ENCODE assay signal across 8 cellular contexts in genomic region chr5:16933337-16933736, GRCh38. TPM values are rescaled to one million over a fixed set of nuclear protein-coding genes. Genes with fewer than 3 reads are reported as not detected.
DNase-seq lines count a peak whose midpoint lies in the region; ATAC-seq, FAIRE-seq and TF ChIP-seq lines count a peak whose summit lies in the region.
"Had no signal": no experiment of that assay in that cellular context is flagged by ENCODE, and none has a peak within 500 bp of the region (broad histone marks: within the 10 kb centered on the region; RNA-seq: fewer than 3 reads in every experiment).

No MANE protein-coding gene starts in this region.

- H3K36me3 ChIP-seq in HUES64 (ENCODE audit: insufficient read depth, low read length): no peaks in the 10 kb centered on the region
- peaks cover 3% of the 10 kb centered on the region for H3K36me3 ChIP-seq in brain microvascular endothelial cell (replicated peaks)
- peaks cover 1 to 5% of the 10 kb centered on the region in 2 experiments for H3K36me3 ChIP-seq in keratinocyte (ENCODE audit: control insufficient read depth in 2 of 2, extremely low read depth in 1 of 2, insufficient read depth in 2 of 2, low read length in 2 of 2)
- H3K36me3 ChIP-seq in suprapubic skin: no peaks in the 10 kb centered on the region
- H3K36me3 ChIP-seq in BE2C: no peaks in the 10 kb centered on the region

- H3K27me3 ChIP-seq in HUES64 (ENCODE audit: insufficient read depth, low read length) (peaks cover 39% of the 10 kb centered on the region), brain microvascular endothelial cell (replicated peaks) (no peaks in the 10 kb centered on the region), keratinocyte (ENCODE audit: control insufficient read depth, extremely low read depth, insufficient read depth, low read length) (no peaks in the 10 kb centered on the region), suprapubic skin (peaks cover 3% of the 10 kb centered on the region), BE2C (peaks cover 78% of the 10 kb centered on the region)

- H3K9me1 ChIP-seq in keratinocyte (ENCODE audit: control insufficient read depth, extremely low read depth, insufficient read depth, low read length): no peaks in the 10 kb centered on the region

- H3K4me1 ChIP-seq in HUES64 (ENCODE audit: insufficient read depth, low read length) (peaks cover 39% of the 10 kb centered on the region), keratinocyte (ENCODE audit: control insufficient read depth, extremely low read depth, insufficient read depth, low read length) (peaks cover 32% of the 10 kb centered on the region), suprapubic skin (peaks cover 45% of the 10 kb centered on the region), BE2C (no peaks in the 10 kb centered on the region)

- DNase-seq in brain microvascular endothelial cell (no peak), keratinocyte (ENCODE audit: low read depth, low spot score) (no peak), suprapubic skin (ENCODE audit: low spot score in 2 of 2) (no peak), BE2C (no peak)
- DNase-seq: activated CD8-positive, alpha-beta memory T cell treated with anti-CD3 and anti-CD28 coated beads, Interleukin-2, amount 50 U/mL, for 4 hours had no signal

- H3K4me3 ChIP-seq in HUES64 (ENCODE audit: low read length) (peak overlapping the region; percentile 75; the same call in 1 of the 2 replicates), brain microvascular endothelial cell (ENCODE audit: low read depth, low read length) (peak overlapping the region; percentile 94), keratinocyte (ENCODE audit: control insufficient read depth in 2 of 3, extremely low read depth in 1 of 3, insufficient read depth in 2 of 3, low read depth in 1 of 3, low read length in 3 of 3) (peak overlapping the region; percentile 85 to 99 (median 90)), suprapubic skin (peak overlapping the region; percentile 92), BE2C (ENCODE audit: low read depth, low read length) (no peak overlapping the region)

- TF ChIP-seq EP300 in suprapubic skin (IDR thresholded peaks at IDR 0.05): no peak

- in situ Hi-C loops in brain microvascular endothelial cell (cut with HindIII; ENCODE audit: low pct_ligation_motif_present, low sequenced_read_pairs): loop anchor here (25.0 kb wide), 1 partner anchor 254 kb away; no protein-coding TSS in a partner anchor

- TF ChIP-seq CTCF in brain microvascular endothelial cell (IDR thresholded peaks at IDR 0.05; ENCODE audit: low read depth, low read length, missing control alignments) (no peak), keratinocyte (optimal IDR thresholded peaks at IDR 0.05 in 1 of 3, IDR thresholded peaks at IDR 0.05 in 1 of 3, conservative IDR thresholded peaks at IDR 0.05 in 1 of 3; ENCODE audit: extremely low read depth in 1 of 3, insufficient read depth in 2 of 3, low read length in 3 of 3) (no peak), suprapubic skin (IDR thresholded peaks at IDR 0.05) (no peak), BE2C (IDR thresholded peaks at IDR 0.05; ENCODE audit: low read depth, low read length) (no peak)

- H3K27ac ChIP-seq in HUES64 (ENCODE audit: low read depth, low read length) (no peak overlapping the region), brain microvascular endothelial cell (peak overlapping the region; percentile 97), keratinocyte (ENCODE audit: control insufficient read depth, insufficient read depth, low read length) (no peak overlapping the region), suprapubic skin (no peak overlapping the region)

- peaks cover 31% of the 10 kb centered on the region for H4K20me1 ChIP-seq in keratinocyte (ENCODE audit: control insufficient read depth, extremely low read depth, insufficient read depth, low read length)

- peak overlapping the region; percentile 72 for H3K4me2 ChIP-seq in keratinocyte (ENCODE audit: control insufficient read depth, extremely low read depth, insufficient read depth, low read depth, low read length)

- ATAC-seq in HG03439 (IDR thresholded peaks at IDR 0.05; ENCODE audit: unreplicated experiment) (no peak), HG02885 (IDR thresholded peaks at IDR 0.05; ENCODE audit: poor library complexity, unreplicated experiment) (no peak)

- dilution Hi-C loops in keratinocyte (cut with MboI; ENCODE audit: extremely low pct_ligation_motif_present, low sequenced_read_pairs): no loop called here

- 85% methylated on average over 2 of the region's 2 CpGs for WGBS in HUES64
- 83% methylated on average over 2 of the region's 2 CpGs for WGBS in suprapubic skin

- H3K9me3 ChIP-seq in HUES64 (ENCODE audit: insufficient read depth, low read depth, low read length) (no peaks in the 10 kb centered on the region), keratinocyte (ENCODE audit: control insufficient read depth, low read depth, low read length) (no peaks in the 10 kb centered on the region), suprapubic skin (no peaks in the 10 kb centered on the region), BE2C (no peaks in the 10 kb centered on the region)

- no peak for FAIRE-seq in keratinocyte (lab: Jason Lieb, UNC)

- H3K79me2 ChIP-seq in keratinocyte (ENCODE audit: control insufficient read depth, insufficient read depth, low read length): peaks cover 73% of the 10 kb centered on the region

- no peak for TF ChIP-seq POLR2A in suprapubic skin (IDR thresholded peaks at IDR 0.05)

- H3K9ac ChIP-seq in HUES64 (ENCODE audit: low read depth, low read length) (no peak overlapping the region), keratinocyte (ENCODE audit: control insufficient read depth, extremely low read depth, insufficient read depth, low read length) (peak overlapping the region; percentile 99)

- no peak overlapping the region for H2AFZ ChIP-seq in keratinocyte (ENCODE audit: control insufficient read depth, low read length)

RNA-seq across cellular contexts. Expression of gene MYO10, which starts 2.8 kb away (rescaled TPM):
- 53.7 TPM for polyA plus RNA-seq in HUES64 (2013, experiment 1 of 2)
- 53.4 TPM for polyA plus RNA-seq in HUES64 (2013, experiment 2 of 2)
- 16.1 to 22.5 TPM (median 22.0 TPM) in 3 replicates for polyA plus RNA-seq in keratinocyte
- polyA plus RNA-seq in keratinocyte (2011; ENCODE audit: low read depth): 28.7 TPM
- polyA plus RNA-seq in keratinocyte (2011; cell fraction: cytosol; rRNA removed): 20.3 and 20.9 TPM in 2 replicates
- 53.3 and 53.4 TPM in 2 replicates for polyA plus RNA-seq in keratinocyte (2011; cell fraction: nucleus; rRNA removed)
- 14.8 and 47.7 TPM in 2 replicates for polyA plus RNA-seq in keratinocyte (2012; ENCODE audit: low replicate concordance)
- 43.8 to 125 TPM (median 75.8 TPM) in 3 replicates for polyA minus RNA-seq in keratinocyte
- 44.9 TPM for polyA minus RNA-seq in keratinocyte (2011; cell fraction: cytosol; rRNA and poly(A)+ RNA removed)
- 59.8 and 125 TPM in 2 replicates for polyA minus RNA-seq in keratinocyte (2011; cell fraction: nucleus; rRNA and poly(A)+ RNA removed)
- total RNA-seq in suprapubic skin: 100 to 1,000 TPM in 1 of 4 donors, 10 to 100 TPM in 3; 37.7 to 109 (median 64.6) TPM
- 1.2 TPM for polyA plus RNA-seq in BE2C (2012; ENCODE audit: insufficient read depth, insufficient read length, low read depth)
